In genomic region chr1:172320723-172321122, GRCh38 we compare ENCODE assay signal across 16 cellular contexts.
DNase-seq lines count a peak whose midpoint lies in the region; FAIRE-seq and TF ChIP-seq lines count a peak whose summit lies in the region.
"Had no signal": no experiment of that assay in that cellular context is flagged by ENCODE, and none has a peak within 500 bp of the region (broad histone marks: within the 10 kb centered on the region; RNA-seq: fewer than 3 reads in every experiment).

No MANE protein-coding gene starts in this region.

- no peaks in the 10 kb centered on the region for H3K9me3 Mint-ChIP-seq in astrocyte (ENCODE audit: unreplicated experiment)

- H3K27me3 ChIP-seq in breast epithelium: no peaks in the 10 kb centered on the region
- H3K27me3 ChIP-seq in mammary epithelial cell (ENCODE audit: insufficient read depth, low read length): no peaks in the 10 kb centered on the region
- H3K27me3 ChIP-seq in astrocyte (ENCODE audit: insufficient read depth, low read length): no peaks in the 10 kb centered on the region

- H3K79me2 ChIP-seq in mammary epithelial cell (ENCODE audit: insufficient read depth, low read length) (no peaks in the 10 kb centered on the region), astrocyte (ENCODE audit: insufficient read depth, low read length) (no peaks in the 10 kb centered on the region)

- H3K9me3 ChIP-seq in breast epithelium (no peaks in the 10 kb centered on the region), mammary epithelial cell (replicated peaks; ENCODE audit: insufficient read depth, low read length) (no peaks in the 10 kb centered on the region), astrocyte (ENCODE audit: insufficient read depth, low read depth, low read length) (no peaks in the 10 kb centered on the region)
- H3K9me3 ChIP-seq: prostate gland had no signal

- FAIRE-seq in astrocyte (lab: Jason Lieb, UNC) (peak; percentile 77), urothelium cell line (lab: Jason Lieb, UNC) (no peak)

- WGBS in mammary epithelial cell (ENCODE audit: low coverage, missing lambda C conversion rate): 77% methylated on average over 6 of the region's 6 CpGs

- H3K4me3 Mint-ChIP-seq in astrocyte (ENCODE audit: unreplicated experiment): no peak overlapping the region
- H3K4me3 Mint-ChIP-seq: activated naive CD8-positive, alpha-beta T cell treated with anti-CD3 and anti-CD28 coated beads, Interleukin-2, amount 10 ng/mL, durations not matched to agents 7 days and 5 days had no signal

- intact Hi-C loops in breast epithelium (cut with DNase I; ENCODE audit: low total_unique reads) (no loop called here), mammary epithelial cell (cut with micrococcal nuclease) (no loop called here)

- no peak overlapping the region for H3K9ac ChIP-seq in mammary epithelial cell (ENCODE audit: insufficient read depth, low read length)
- H3K9ac ChIP-seq in astrocyte (ENCODE audit: low read length): peak overlapping the region; percentile 78

- TF ChIP-seq CTCF in breast epithelium (IDR thresholded peaks at IDR 0.05) (no peak), mammary epithelial cell (conservative IDR thresholded peaks at IDR 0.05 in 1 of 2, IDR thresholded peaks at IDR 0.05 in 1 of 2; ENCODE audit: extremely low read depth in 1 of 2, insufficient read depth in 1 of 2, low read depth in 1 of 2, low read length in 2 of 2) (no peak), astrocyte (IDR thresholded peaks at IDR 0.05; ENCODE audit: insufficient read depth, low read depth, low read length) (peak; percentile 12)

- dilution Hi-C loops in mammary epithelial cell (cut with HindIII; ENCODE audit: low sequenced_read_pairs): no loop called here

- DNase-seq in breast epithelium (ENCODE audit: low spot score in 2 of 2): no peak
- DNase-seq in mammary epithelial cell: no peak
- peak; percentile 80 for DNase-seq in astrocyte (ENCODE audit: low read depth)
- peak; percentile 67 for DNase-seq in iris pigment epithelial cell (ENCODE audit: low read depth)
- DNase-seq in urothelium cell line (ENCODE audit: low spot score): peak; percentile 34
- DNase-seq in activated T-cell treated with anti-CD3 and anti-CD28 coated beads for 4 hours: no peak
- DNase-seq in RKO (ENCODE audit: low spot score): no peak
- no peak for DNase-seq in GM19238 (ENCODE audit: insufficient read length, low spot score)
- DNase-seq: activated CD8-positive, alpha-beta memory T cell treated with anti-CD3 and anti-CD28 coated beads for 24 hours; activated naive CD8-positive, alpha-beta T cell treated with anti-CD3 and anti-CD28 coated beads, Interleukin-2, amount 10 ng/mL, durations not matched to agents 7 days and 5 days; DND-41; effector CD4-positive, alpha-beta T cell; KG1; NCI-H1930; T-helper 9 cell had no signal

- H3K36me3 Mint-ChIP-seq in astrocyte (ENCODE audit: low read depth, unreplicated experiment): no peaks in the 10 kb centered on the region
- H3K36me3 Mint-ChIP-seq: activated naive CD8-positive, alpha-beta T cell treated with anti-CD3 and anti-CD28 coated beads, Interleukin-2, amount 10 ng/mL, durations not matched to agents 7 days and 5 days had no signal

- no TSS peak for BruUV-seq in mammary epithelial cell (replicated peaks; lab: Mats Ljungman, UMichigan)

- H3K4me3 ChIP-seq in breast epithelium: no peak overlapping the region
- no peak overlapping the region for H3K4me3 ChIP-seq in mammary epithelial cell (replicated peaks in 1 of 3; ENCODE audit: insufficient read depth in 1 of 3, low read depth in 2 of 3, low read length in 3 of 3)
- H3K4me3 ChIP-seq in astrocyte (ENCODE audit: insufficient read depth, low read depth, low read length): peak overlapping the region; percentile 1
- H3K4me3 ChIP-seq: prostate gland had no signal

- peaks cover 16% of the 10 kb centered on the region for H3K4me1 Mint-ChIP-seq in astrocyte (ENCODE audit: low read depth, unreplicated experiment)
- H3K4me1 Mint-ChIP-seq: activated naive CD8-positive, alpha-beta T cell treated with anti-CD3 and anti-CD28 coated beads, Interleukin-2, amount 10 ng/mL, durations not matched to agents 7 days and 5 days had no signal

- peak overlapping the region; percentile 6 to 44 for H3K27ac ChIP-seq in breast epithelium
- H3K27ac ChIP-seq in mammary epithelial cell (ENCODE audit: insufficient read depth, low read depth, low read length): no peak overlapping the region
- H3K27ac ChIP-seq in astrocyte (ENCODE audit: low read depth, low read length): peak overlapping the region; percentile 91
- H3K27ac ChIP-seq: prostate gland had no signal

- H3K4me1 ChIP-seq in breast epithelium (peaks cover 0 to 2% of the 10 kb centered on the region in 2 donors), mammary epithelial cell (ENCODE audit: insufficient read depth, low read length) (peaks cover 39% of the 10 kb centered on the region), astrocyte (ENCODE audit: insufficient read depth, low read length) (peaks cover 33% of the 10 kb centered on the region)

- no peak overlapping the region for H3K27ac Mint-ChIP-seq in astrocyte (ENCODE audit: unreplicated experiment)
- H3K27ac Mint-ChIP-seq: activated naive CD8-positive, alpha-beta T cell treated with anti-CD3 and anti-CD28 coated beads, Interleukin-2, amount 10 ng/mL, durations not matched to agents 7 days and 5 days had no signal

- H2AFZ ChIP-seq in mammary epithelial cell (ENCODE audit: low read depth, low read length): no peak overlapping the region
- no peak overlapping the region for H2AFZ ChIP-seq in astrocyte (ENCODE audit: low read depth, low read length)

- no peaks in the 10 kb centered on the region for H3K36me3 ChIP-seq in breast epithelium
- no peaks in the 10 kb centered on the region for H3K36me3 ChIP-seq in mammary epithelial cell (ENCODE audit: insufficient read depth, low read length)
- H3K36me3 ChIP-seq in astrocyte (ENCODE audit: insufficient read depth, low read length): no peaks in the 10 kb centered on the region
- H3K36me3 ChIP-seq: prostate gland had no signal

- CTCF ChIA-PET in mammary epithelial cell (lab: Charles Lee; ENCODE audit: low non-redundant PET): no interaction called here

- no peaks in the 10 kb centered on the region for H4K20me1 ChIP-seq in mammary epithelial cell (ENCODE audit: insufficient read depth, low read length)
- no peaks in the 10 kb centered on the region for H4K20me1 ChIP-seq in astrocyte (ENCODE audit: insufficient read depth, low read length)

- no peak overlapping the region for H3K4me2 ChIP-seq in mammary epithelial cell (ENCODE audit: insufficient read depth, low read depth, low read length)
- H3K4me2 ChIP-seq in astrocyte (ENCODE audit: low read length): peak overlapping the region; percentile 76

- in situ Hi-C loops in mammary epithelial cell (cut with MboI; ENCODE audit: low sequenced_read_pairs in 2 of 2): no loop called here

- H3K27me3 Mint-ChIP-seq in astrocyte (ENCODE audit: low read depth, unreplicated experiment): no peaks in the 10 kb centered on the region
- H3K27me3 Mint-ChIP-seq: activated naive CD8-positive, alpha-beta T cell treated with anti-CD3 and anti-CD28 coated beads, Interleukin-2, amount 10 ng/mL, durations not matched to agents 7 days and 5 days had no signal

- no peak for TF ChIP-seq POLR2A in breast epithelium (IDR thresholded peaks at IDR 0.05)

Comparison
In these comparisons a context has a peak if more than half of its experiments do, and no peak if none do; other contexts are left out.
1. DNase-seq: peak in astrocyte (single experiment), iris pigment epithelial cell (single experiment) and urothelium cell line (single experiment); none in breast epithelium (0 of 2), mammary epithelial cell (single experiment), activated T-cell treated with anti-CD3 and anti-CD28 coated beads for 4 hours (single experiment), RKO (single experiment) and GM19238 (single experiment).